ENCODE assay signal across 8 cellular contexts in genomic region chr22:44697423-44698179, GRCh38. TPM values are rescaled to one million over a fixed set of nuclear protein-coding genes. Genes with fewer than 3 reads are reported as not detected.
DNase-seq lines count a peak whose midpoint lies in the region; ATAC-seq and TF ChIP-seq lines count a peak whose summit lies in the region.

No MANE protein-coding gene starts in this region.

- no peaks in the 10 kb centered on the region for H3K36me3 ChIP-seq in right lobe of liver

- TF ChIP-seq POLR2A in right lobe of liver (IDR thresholded peaks at IDR 0.05): no peak

- intact Hi-C loops in right lobe of liver (cut with DNase I): loop anchor here (2.0 to 10.0 kb wide), 3 partner anchors 39 to 397 kb away; no protein-coding TSS in a partner anchor

- TF ChIP-seq CTCF in right lobe of liver (IDR thresholded peaks at IDR 0.05): peak; percentile 91 to 96 (median 93)

- peaks cover 0 to 6% (median 0%) of the 10 kb centered on the region in 4 donors for H3K4me1 ChIP-seq in right lobe of liver

- no peaks in the 10 kb centered on the region for H3K9me3 ChIP-seq in right lobe of liver

- no peak overlapping the region for H3K4me3 ChIP-seq in right lobe of liver

- no peak overlapping the region for H3K27ac ChIP-seq in right lobe of liver

- H3K27me3 ChIP-seq in right lobe of liver: no peaks in the 10 kb centered on the region

- DNase-seq in DMS 273 (lab: John Stamatoyannopoulos, UW; ENCODE audit: unreplicated experiment) (peak; percentile 83), DMS 273 treated with DMSO at 0.1 percent for 48 hours (lab: John Stamatoyannopoulos, UW) (no peak), NCI-H1694 treated with DMSO at 0.1 percent for 48 hours (lab: John Stamatoyannopoulos, UW) (peak; percentile 49), cerebellar cortex (ENCODE audit: low spot score) (peak; percentile 60), right lobe of liver (peak; percentile 81 to 83 (median 83))
- peak; percentile 86 for DNase-seq in activated CD4-positive, alpha-beta T cell treated with anti-CD3 and anti-CD28 coated beads for 4 hours
- peak; percentile 68 to 83 (median 76) for DNase-seq in stimulated activated CD4-positive, alpha-beta T cell treated with anti-CD3 and anti-CD28 coated beads, TNF-alpha, amount 100 ng/mL, for 24 hours (ENCODE audit: low read depth in 3 of 3)

- WGBS in right lobe of liver (ENCODE audit: insufficient coverage, low coverage, low lambda C conversion rate, missing lambda C conversion rate): 12% methylated on average over 5 of the region's 22 CpGs

- ATAC-seq in right lobe of liver (peak; percentile 56 to 67 (median 62)), GM19035 (IDR thresholded peaks at IDR 0.05; ENCODE audit: unreplicated experiment) (no peak)

RNA-seq across cellular contexts. Expression of gene PRR5, which starts 4.4 kb away (rescaled TPM):
- total RNA-seq in right lobe of liver: 10 to 100 TPM; 14.1 to 25.3 (median 20.2) TPM

RNA-seq across cellular contexts. Expression of gene ARHGAP8, which starts 54.8 kb away (rescaled TPM):
- 1 to 10 TPM in 1 of 6 experiments, under 1 TPM in 4, not detected in 1; 0.49 to 1.0 (median 0.61) TPM for total RNA-seq in right lobe of liver
